ENCODE assay signal across 12 cellular contexts in genomic region chr6:119240257-119241123, GRCh38.
DNase-seq lines count a peak whose midpoint lies in the region; ATAC-seq and TF ChIP-seq lines count a peak whose summit lies in the region.
"Had no signal": no experiment of that assay in that cellular context is flagged by ENCODE, and none has a peak within 500 bp of the region (broad histone marks: within the 10 kb centered on the region; RNA-seq: fewer than 3 reads in every experiment).

No MANE protein-coding gene starts in this region.

- H3K4me3 ChIP-seq in astrocyte of the spinal cord (ENCODE audit: low read depth, low read length): no peak overlapping the region
- H3K4me3 ChIP-seq: lung had no signal

- no peaks in the 10 kb centered on the region for H3K27me3 Mint-ChIP-seq in neural crest cell (ENCODE audit: low read depth)
- H3K27me3 Mint-ChIP-seq in activated CD4-positive, alpha-beta memory T cell treated with anti-CD3 and anti-CD28 coated beads, Interleukin-2, amount 10 ng/mL, durations not matched to agents 7 days and 5 days: no peaks in the 10 kb centered on the region

- peaks cover 2% of the 10 kb centered on the region for H3K36me3 Mint-ChIP-seq in neural crest cell (ENCODE audit: low read depth)
- peaks cover 9% of the 10 kb centered on the region for H3K36me3 Mint-ChIP-seq in activated CD4-positive, alpha-beta memory T cell treated with anti-CD3 and anti-CD28 coated beads, Interleukin-2, amount 10 ng/mL, durations not matched to agents 7 days and 5 days (ENCODE audit: low read depth)

- H3K9me3 Mint-ChIP-seq in neural crest cell: peaks cover 3% of the 10 kb centered on the region
- H3K9me3 Mint-ChIP-seq in activated CD4-positive, alpha-beta memory T cell treated with anti-CD3 and anti-CD28 coated beads, Interleukin-2, amount 10 ng/mL, durations not matched to agents 7 days and 5 days: no peaks in the 10 kb centered on the region

- no peak overlapping the region for H3K4me3 Mint-ChIP-seq in neural crest cell
- no peak overlapping the region for H3K4me3 Mint-ChIP-seq in activated CD4-positive, alpha-beta memory T cell treated with anti-CD3 and anti-CD28 coated beads, Interleukin-2, amount 10 ng/mL, durations not matched to agents 7 days and 5 days

- H3K4me1 Mint-ChIP-seq in neural crest cell: no peaks in the 10 kb centered on the region
- H3K4me1 Mint-ChIP-seq in activated CD4-positive, alpha-beta memory T cell treated with anti-CD3 and anti-CD28 coated beads, Interleukin-2, amount 10 ng/mL, durations not matched to agents 7 days and 5 days: no peaks in the 10 kb centered on the region

- POLR2A ChIA-PET in activated CD4-positive, alpha-beta memory T cell treated with anti-CD3 and anti-CD28 coated beads, Interleukin-2, amount 10 ng/mL, durations not matched to agents 7 days and 5 days (lab: Charles Lee): no interaction called here

- in situ Hi-C loops in astrocyte of the spinal cord (cut with HindIII; ENCODE audit: low sequenced_read_pairs): no loop called here

- ATAC-seq in GM19463 (IDR thresholded peaks at IDR 0.05; ENCODE audit: unreplicated experiment) (peak; percentile 53), HG02981 (IDR thresholded peaks at IDR 0.05; ENCODE audit: unreplicated experiment) (peak; percentile 37)
- ATAC-seq: stimulated activated naive CD8-positive, alpha-beta T cell treated with anti-CD3 and anti-CD28 coated beads, Interleukin-15, Interleukin-2, amounts not matched to agents 100 U/mL and 50 U/mL, for 24 hours had no signal

- TF ChIP-seq CTCF in astrocyte of the spinal cord (IDR thresholded peaks at IDR 0.05; ENCODE audit: low read depth, low read length): no peak
- no peak for TF ChIP-seq CTCF in neural crest cell (conservative IDR thresholded peaks at IDR 0.05)

- DNase-seq in astrocyte of the spinal cord (ENCODE audit: low read depth, low spot score) (peak; percentile 22), neural crest cell (ENCODE audit: low read depth, low spot score) (no peak), superior temporal gyrus (ENCODE audit: extremely low spot score) (no peak), NAMALWA (ENCODE audit: low spot score) (no peak), NCI-H1092 (lab: John Stamatoyannopoulos, UW) (no peak)
- no peak for DNase-seq in activated CD4-positive, alpha-beta memory T cell treated with anti-CD3 and anti-CD28 coated beads, Interleukin-2, amount 10 ng/mL, durations not matched to agents 7 days and 5 days
- DNase-seq: activated naive CD4-positive, alpha-beta T cell; DMS79 treated with DMSO at 0.1 percent for 48 hours; stimulated activated naive CD8-positive, alpha-beta T cell treated with anti-CD3 and anti-CD28 coated beads, Interleukin-15, Interleukin-2, amounts not matched to agents 100 U/mL and 50 U/mL, for 24 hours had no signal

- CTCF ChIA-PET in activated CD4-positive, alpha-beta memory T cell treated with anti-CD3 and anti-CD28 coated beads, Interleukin-2, amount 10 ng/mL, durations not matched to agents 7 days and 5 days (lab: Charles Lee): no interaction called here

- H3K27ac Mint-ChIP-seq in neural crest cell (ENCODE audit: unreplicated experiment): peak overlapping the region; percentile 19
- no peak overlapping the region for H3K27ac Mint-ChIP-seq in activated CD4-positive, alpha-beta memory T cell treated with anti-CD3 and anti-CD28 coated beads, Interleukin-2, amount 10 ng/mL, durations not matched to agents 7 days and 5 days
